ENCODE assay signal across 1 cellular context in the genomic region with DNA sequence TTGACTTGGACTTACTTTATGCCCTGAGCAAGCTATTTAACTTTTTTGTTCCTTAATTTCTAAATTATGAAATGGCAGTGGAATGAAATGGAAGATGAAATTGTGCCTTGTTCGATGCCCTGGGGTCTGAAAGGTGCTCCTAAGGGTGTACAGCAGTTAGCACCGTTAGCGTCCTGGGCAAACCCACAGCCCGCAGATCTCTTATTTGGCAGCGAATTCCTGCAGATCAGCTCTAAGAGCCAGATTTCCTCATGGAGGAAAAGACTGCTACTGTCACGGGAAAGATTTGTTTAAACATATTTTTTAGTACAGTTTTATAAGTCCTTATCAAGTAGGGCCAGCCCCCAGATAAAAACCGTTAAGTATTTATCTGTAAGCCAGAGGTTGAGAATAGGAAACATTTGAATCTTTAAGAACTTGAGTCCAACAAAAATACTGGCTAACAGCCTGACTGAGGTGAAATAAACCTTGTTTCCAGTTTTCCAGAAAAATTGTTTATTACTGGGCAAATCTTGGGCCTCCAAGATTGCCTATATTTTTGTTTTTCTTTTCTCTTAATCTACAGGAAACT.
TF ChIP-seq lines count a peak whose summit lies in the region.

No MANE protein-coding gene starts in this region.

TF ChIP-seq in SK-N-SH, 30 proteins besides CTCF, POLR2A, EP300 and RAD21 (continued from another document):
- TF ChIP-seq, protein P1, sequence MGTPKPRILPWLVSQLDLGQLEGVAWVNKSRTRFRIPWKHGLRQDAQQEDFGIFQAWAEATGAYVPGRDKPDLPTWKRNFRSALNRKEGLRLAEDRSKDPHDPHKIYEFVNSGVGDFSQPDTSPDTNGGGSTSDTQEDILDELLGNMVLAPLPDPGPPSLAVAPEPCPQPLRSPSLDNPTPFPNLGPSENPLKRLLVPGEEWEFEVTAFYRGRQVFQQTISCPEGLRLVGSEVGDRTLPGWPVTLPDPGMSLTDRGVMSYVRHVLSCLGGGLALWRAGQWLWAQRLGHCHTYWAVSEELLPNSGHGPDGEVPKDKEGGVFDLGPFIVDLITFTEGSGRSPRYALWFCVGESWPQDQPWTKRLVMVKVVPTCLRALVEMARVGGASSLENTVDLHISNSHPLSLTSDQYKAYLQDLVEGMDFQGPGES (IDR thresholded peaks at IDR 0.05; ENCODE audit: low read depth, low read length) = no peak
- TF ChIP-seq GATA2 (CRISPR knock-in tag; IDR thresholded peaks at IDR 0.05) (no peak), RXRA (IDR thresholded peaks at IDR 0.05; ENCODE audit: borderline replicate concordance, low read depth) (no peak), CHD2 (IDR thresholded peaks at IDR 0.05; ENCODE audit: low read length, partially characterized antibody) (no peak), NFIC (IDR thresholded peaks at IDR 0.05; ENCODE audit: borderline replicate concordance) (no peak), FOXM1 (IDR thresholded peaks at IDR 0.05; ENCODE audit: low read depth) (no peak), EZH2phosphoT487 (IDR thresholded peaks at IDR 0.05; ENCODE audit: borderline replicate concordance, low read depth) (no peak), USF2 (IDR thresholded peaks at IDR 0.05; ENCODE audit: borderline replicate concordance, low read depth, low read length) (no peak), GABPA (IDR thresholded peaks at IDR 0.05; ENCODE audit: low read depth) (no peak), TAF1 (IDR thresholded peaks at IDR 0.05; ENCODE audit: borderline replicate concordance, low read depth, low read length) (no peak), JUND (IDR thresholded peaks at IDR 0.05) (no peak), ELF1 (IDR thresholded peaks at IDR 0.05) (no peak), TCF12 (IDR thresholded peaks at IDR 0.05) (no peak)
